13 cellular contexts compared by ENCODE assay signal in the genomic region with DNA sequence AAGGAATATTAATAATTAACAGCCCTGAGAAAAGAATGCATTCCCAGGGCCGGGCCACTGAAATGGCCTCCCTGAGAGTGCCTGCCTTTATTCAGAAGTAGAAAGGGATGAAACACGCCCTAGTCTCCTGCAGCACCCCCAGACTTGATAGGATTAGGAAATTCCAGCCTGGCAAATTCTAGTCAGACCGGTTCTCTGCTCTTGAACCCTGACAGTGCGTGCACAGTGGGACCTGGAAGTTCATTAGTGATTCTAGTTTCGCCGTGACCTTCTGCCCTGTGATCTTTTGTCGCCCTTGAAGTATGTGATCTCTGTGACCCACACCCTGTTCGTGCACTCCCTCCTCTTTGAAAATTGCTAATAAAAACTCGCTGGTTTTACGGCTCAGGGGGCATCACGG. TPM values are rescaled to one million over a fixed set of nuclear protein-coding genes. Genes with fewer than 3 reads are reported as not detected.
A peak's percentile ranks its signal among the peaks of the same experiment; 100 is the strongest.
DNase-seq lines count a peak whose midpoint lies in the region; ATAC-seq, FAIRE-seq and TF ChIP-seq lines count a peak whose summit lies in the region.
"Had no signal": no experiment of that assay in that cellular context is flagged by ENCODE, and none has a peak within 500 bp of the region (broad histone marks: within the 10 kb centered on the region; RNA-seq: fewer than 3 reads in every experiment).

No MANE protein-coding gene starts in this region.

- H3K27ac ChIP-seq in parathyroid adenoma, result peak overlapping the region; percentile 84
- H3K27ac ChIP-seq in ovary, result no peak overlapping the region
- H3K27ac ChIP-seq: WERI-Rb-1 had no signal

- H3K4me2 ChIP-seq in parathyroid adenoma (ENCODE audit: low read length), result peak overlapping the region; percentile 33

- DNase-seq in HT-29 (ENCODE audit: low spot score) (peak; percentile 79), bronchial epithelial cell (ENCODE audit: low read depth) (peak; percentile 44), ovary (no peak), dedifferentiated amniotic fluid mesenchymal stem cell (ENCODE audit: extremely low spot score) (no peak)
- DNase-seq: activated naive CD8-positive, alpha-beta T cell treated with anti-CD3 and anti-CD28 coated beads, Interleukin-2, amount 10 ng/mL, durations not matched to agents 7 days and 5 days; WERI-Rb-1 had no signal

- H3K36me3 ChIP-seq in bronchial epithelial cell (ENCODE audit: control insufficient read depth, insufficient read depth, low read length), result peaks cover 20% of the 10 kb centered on the region
- no peaks in the 10 kb centered on the region for H3K36me3 ChIP-seq in parathyroid adenoma (ENCODE audit: control insufficient read depth, insufficient read depth, low read length)
- no peaks in the 10 kb centered on the region for H3K36me3 ChIP-seq in ovary
- H3K36me3 ChIP-seq: WERI-Rb-1 had no signal

- intact Hi-C loops in ovary (cut with DNase I), result loop anchor here in 1 of 4 donors (5.0 kb wide), 1 partner anchor 154 kb away; a partner anchor contains a TSS

- no peaks in the 10 kb centered on the region for H3K79me2 ChIP-seq in parathyroid adenoma

- 50 to 57% (median 56%) methylated on average over 11 of the region's 11 CpGs for WGBS in ovary, 3 donors

- H3K4me3 ChIP-seq in bronchial epithelial cell (ENCODE audit: low read depth, low read length) (no peak overlapping the region), parathyroid adenoma (ENCODE audit: low read depth, low read length) (peak overlapping the region; percentile 14), ovary (no peak overlapping the region)
- H3K4me3 ChIP-seq: HAP-1 had no signal

- H3K4me1 ChIP-seq in parathyroid adenoma (peaks cover 5% of the 10 kb centered on the region), ovary (ENCODE audit: insufficient read depth) (peaks cover 7% of the 10 kb centered on the region)

- H3K9me3 ChIP-seq in parathyroid adenoma (ENCODE audit: control insufficient read depth, low read length) (no peaks in the 10 kb centered on the region), ovary (no peaks in the 10 kb centered on the region)
- H3K9me3 ChIP-seq: HAP-1 had no signal

- H3K9ac ChIP-seq in parathyroid adenoma, result no peak overlapping the region

- no peaks in the 10 kb centered on the region for H3K27me3 ChIP-seq in bronchial epithelial cell (ENCODE audit: control insufficient read depth, insufficient read depth, low read length)
- no peaks in the 10 kb centered on the region for H3K27me3 ChIP-seq in parathyroid adenoma (ENCODE audit: control insufficient read depth, insufficient read depth, low read length)
- H3K27me3 ChIP-seq in ovary, result no peaks in the 10 kb centered on the region

- no peak for ATAC-seq in GM19395 (IDR thresholded peaks at IDR 0.05; ENCODE audit: unreplicated experiment)

- peak overlapping the region; percentile 46 for H2AFZ ChIP-seq in parathyroid adenoma

- TF ChIP-seq CTCF in bronchial epithelial cell (IDR thresholded peaks at IDR 0.05; ENCODE audit: insufficient read depth, low read length, severe bottlenecking), result no peak
- no peak for TF ChIP-seq CTCF in parathyroid adenoma (IDR thresholded peaks at IDR 0.05)
- no peak for TF ChIP-seq CTCF in ovary (IDR thresholded peaks at IDR 0.05)

- no peak for TF ChIP-seq POLR2A in ovary (IDR thresholded peaks at IDR 0.05)

- no peak for TF ChIP-seq EP300 in ovary (IDR thresholded peaks at IDR 0.05)

- FAIRE-seq in bronchial epithelial cell (lab: Jason Lieb, UNC), result no peak
- FAIRE-seq: islet of Langerhans had no signal

RNA-seq across cellular contexts. Expression of a gene that starts 2.1 kb away (rescaled TPM):
- total RNA-seq in HT-29 (2014; rRNA removed; shearing (Covaris generic)), result 2,847 and 3,158 TPM in 2 replicates
- total RNA-seq in bronchial epithelial cell (1,931 and 3,840 TPM in 2 replicates), ovary (1,000 to 10,000 TPM in 1 of 7 donors, 100 to 1,000 TPM in 6; 358 to 1,321 (median 474) TPM)
- 100 to 1,000 TPM; 189 to 444 TPM for polyA plus RNA-seq in ovary

RNA-seq across cellular contexts. Expression of a gene that starts 25.3 kb away (rescaled TPM):
- total RNA-seq in HT-29 (2014; rRNA removed; shearing (Covaris generic)), result 384 and 431 TPM in 2 replicates
- total RNA-seq in bronchial epithelial cell (242 and 252 TPM in 2 replicates), ovary (100 to 1,000 TPM; 143 to 184 (median 169) TPM)
- 100 to 1,000 TPM in 1 of 2 donors, 10 to 100 TPM in 1; 47.7 to 133 TPM for polyA plus RNA-seq in ovary

RNA-seq across cellular contexts. Expression of a gene that starts 48.3 kb away (rescaled TPM):
- 60.0 and 72.9 TPM in 2 replicates for total RNA-seq in HT-29 (2014; rRNA removed; shearing (Covaris generic))
- total RNA-seq in bronchial epithelial cell (14.2 and 22.3 TPM in 2 replicates), ovary (10 to 100 TPM in 1 of 7 donors, 1 to 10 TPM in 6; 5.0 to 10.5 (median 8.1) TPM)
- 1 to 10 TPM in 1 of 2 donors, not detected in 1; 5.7 TPM for polyA plus RNA-seq in ovary

RNA-seq across cellular contexts. Expression of a gene that starts 58.1 kb away (rescaled TPM):
- total RNA-seq in HT-29 (2014; rRNA removed; shearing (Covaris generic)), result 2.2 and 5.4 TPM in 2 replicates
- total RNA-seq in bronchial epithelial cell (not detected in 2 replicates), ovary (not detected)
- polyA plus RNA-seq in ovary, result not detected
- total RNA-seq: activated naive CD8-positive, alpha-beta T cell treated with anti-CD3 and anti-CD28 coated beads, Interleukin-2, amount 10 ng/mL, durations not matched to agents 7 days and 5 days; Daoy; pulmonary artery endothelial cell had no signal

RNA-seq across cellular contexts. Expression of a gene that starts 58.2 kb away (rescaled TPM):
- total RNA-seq in HT-29 (2014; rRNA removed; shearing (Covaris generic)), result not detected in 2 replicates
- total RNA-seq in bronchial epithelial cell (not detected in 2 replicates), ovary (not detected)
- polyA plus RNA-seq in ovary, result not detected
- total RNA-seq: activated naive CD8-positive, alpha-beta T cell treated with anti-CD3 and anti-CD28 coated beads, Interleukin-2, amount 10 ng/mL, durations not matched to agents 7 days and 5 days; Daoy; OCI-LY7; pulmonary artery endothelial cell had no signal

Comparison
In these comparisons a context has a peak if more than half of its experiments do, and no peak if none do; other contexts are left out.
1. DNase-seq: peak in HT-29 (single experiment) and bronchial epithelial cell (single experiment); none in ovary (0 of 5) and dedifferentiated amniotic fluid mesenchymal stem cell (single experiment).